In the genomic region with DNA sequence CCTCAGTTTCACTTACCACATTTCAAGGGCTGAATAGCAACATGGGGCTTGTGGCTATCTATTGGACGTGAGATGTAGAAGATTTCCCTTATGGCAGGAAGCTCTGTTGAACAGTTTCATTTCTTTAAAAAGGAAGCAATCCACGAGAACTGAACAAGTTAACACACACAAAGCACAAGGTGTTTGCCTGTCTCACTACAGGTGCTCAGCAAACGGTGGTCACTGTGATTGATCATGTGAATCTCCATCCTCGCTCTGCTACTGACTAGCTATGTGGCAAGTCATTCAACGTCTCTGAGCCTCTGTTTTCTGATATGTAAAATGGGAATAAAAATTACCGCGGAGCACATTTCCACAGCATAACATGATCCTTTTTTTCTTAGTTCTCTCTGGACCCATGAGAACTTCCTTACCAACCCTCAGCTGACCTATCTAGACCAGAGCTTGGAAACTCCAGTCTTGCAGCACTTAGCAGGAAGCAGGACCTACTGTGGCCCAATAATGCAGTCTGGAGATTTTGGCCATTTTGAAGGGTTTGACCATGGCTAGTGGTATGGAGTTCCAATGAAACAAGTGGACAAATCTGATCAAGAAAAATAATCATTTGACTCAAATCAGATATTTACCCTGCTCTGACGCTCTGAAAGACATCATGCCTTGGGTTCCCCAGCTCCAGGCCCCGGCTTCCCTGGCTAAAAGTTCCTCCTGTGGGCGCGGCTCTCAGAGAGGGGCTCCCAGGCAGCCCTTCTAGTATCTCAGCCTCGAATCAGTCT, we compare ENCODE assay signal across 1 cellular context.
TF ChIP-seq lines count a peak whose summit lies in the region.

No MANE protein-coding gene starts in this region.

TF ChIP-seq in GM12878, 131 proteins besides CTCF, POLR2A, EP300 and RAD21 (continued from another document):
- TF ChIP-seq, protein P1, sequence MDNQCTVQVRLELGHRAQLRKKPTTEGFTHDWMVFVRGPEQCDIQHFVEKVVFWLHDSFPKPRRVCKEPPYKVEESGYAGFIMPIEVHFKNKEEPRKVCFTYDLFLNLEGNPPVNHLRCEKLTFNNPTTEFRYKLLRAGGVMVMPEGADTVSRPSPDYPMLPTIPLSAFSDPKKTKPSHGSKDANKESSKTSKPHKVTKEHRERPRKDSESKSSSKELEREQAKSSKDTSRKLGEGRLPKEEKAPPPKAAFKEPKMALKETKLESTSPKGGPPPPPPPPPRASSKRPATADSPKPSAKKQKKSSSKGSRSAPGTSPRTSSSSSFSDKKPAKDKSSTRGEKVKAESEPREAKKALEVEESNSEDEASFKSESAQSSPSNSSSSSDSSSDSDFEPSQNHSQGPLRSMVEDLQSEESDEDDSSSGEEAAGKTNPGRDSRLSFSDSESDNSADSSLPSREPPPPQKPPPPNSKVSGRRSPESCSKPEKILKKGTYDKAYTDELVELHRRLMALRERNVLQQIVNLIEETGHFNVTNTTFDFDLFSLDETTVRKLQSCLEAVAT (IDR thresholded peaks at IDR 0.05) = peak; percentile 19; the same call in 1 of the 2 replicates
- peak in 1 of 2 experiments; percentile 60; a peak in 2 of 4 replicates for TF ChIP-seq ETV6 (conservative IDR thresholded peaks at IDR 0.05 in 1 of 2, IDR thresholded peaks at IDR 0.05 in 1 of 2; ENCODE audit: borderline replicate concordance in 1 of 2, low read depth in 1 of 2)
- 0 out of 2 replicates have a peak, but pooled peaks have one; percentile 13 for TF ChIP-seq SPI1 (IDR thresholded peaks at IDR 0.05; ENCODE audit: borderline replicate concordance, insufficient read depth, low read depth, low read length)
- no peak for TF ChIP-seq RCOR1 (conservative IDR thresholded peaks at IDR 0.05; ENCODE audit: low read depth, low read length)
- TF ChIP-seq SMARCA5 (IDR thresholded peaks at IDR 0.05) = peak; percentile 91
- no peak for TF ChIP-seq POU2F2 (IDR thresholded peaks at IDR 0.05; ENCODE audit: borderline replicate concordance, low read depth, low read length)
- TF ChIP-seq MEF2B (IDR thresholded peaks at IDR 0.05; ENCODE audit: partially characterized antibody, poor library complexity, severe bottlenecking) = peak; percentile 20
- TF ChIP-seq, protein P2, sequence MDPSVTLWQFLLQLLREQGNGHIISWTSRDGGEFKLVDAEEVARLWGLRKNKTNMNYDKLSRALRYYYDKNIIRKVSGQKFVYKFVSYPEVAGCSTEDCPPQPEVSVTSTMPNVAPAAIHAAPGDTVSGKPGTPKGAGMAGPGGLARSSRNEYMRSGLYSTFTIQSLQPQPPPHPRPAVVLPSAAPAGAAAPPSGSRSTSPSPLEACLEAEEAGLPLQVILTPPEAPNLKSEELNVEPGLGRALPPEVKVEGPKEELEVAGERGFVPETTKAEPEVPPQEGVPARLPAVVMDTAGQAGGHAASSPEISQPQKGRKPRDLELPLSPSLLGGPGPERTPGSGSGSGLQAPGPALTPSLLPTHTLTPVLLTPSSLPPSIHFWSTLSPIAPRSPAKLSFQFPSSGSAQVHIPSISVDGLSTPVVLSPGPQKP (IDR thresholded peaks at IDR 0.05; ENCODE audit: low read depth, low read length) = no peak
- TF ChIP-seq ZBED1 (IDR thresholded peaks at IDR 0.05; ENCODE audit: borderline replicate concordance) = peak; percentile 41; the same call in 1 of the 2 replicates
- peak; percentile 70 for TF ChIP-seq RUNX3 (IDR thresholded peaks at IDR 0.05; ENCODE audit: low read length)
- TF ChIP-seq, protein P3, sequence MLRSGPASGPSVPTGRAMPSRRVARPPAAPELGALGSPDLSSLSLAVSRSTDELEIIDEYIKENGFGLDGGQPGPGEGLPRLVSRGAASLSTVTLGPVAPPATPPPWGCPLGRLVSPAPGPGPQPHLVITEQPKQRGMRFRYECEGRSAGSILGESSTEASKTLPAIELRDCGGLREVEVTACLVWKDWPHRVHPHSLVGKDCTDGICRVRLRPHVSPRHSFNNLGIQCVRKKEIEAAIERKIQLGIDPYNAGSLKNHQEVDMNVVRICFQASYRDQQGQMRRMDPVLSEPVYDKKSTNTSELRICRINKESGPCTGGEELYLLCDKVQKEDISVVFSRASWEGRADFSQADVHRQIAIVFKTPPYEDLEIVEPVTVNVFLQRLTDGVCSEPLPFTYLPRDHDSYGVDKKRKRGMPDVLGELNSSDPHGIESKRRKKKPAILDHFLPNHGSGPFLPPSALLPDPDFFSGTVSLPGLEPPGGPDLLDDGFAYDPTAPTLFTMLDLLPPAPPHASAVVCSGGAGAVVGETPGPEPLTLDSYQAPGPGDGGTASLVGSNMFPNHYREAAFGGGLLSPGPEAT (IDR thresholded peaks at IDR 0.05; ENCODE audit: low read depth) = peak; percentile 57; the same call in 1 of the 2 replicates
- TF ChIP-seq CHD4 (IDR thresholded peaks at IDR 0.05) = 0 out of 2 replicates have a peak, but pooled peaks have one; percentile 65
- peak; percentile 93 for TF ChIP-seq ZNF217 (IDR thresholded peaks at IDR 0.05)
- peak; percentile 70; the same call in 1 of the 2 replicates for TF ChIP-seq TCF3 (IDR thresholded peaks at IDR 0.05; ENCODE audit: borderline replicate concordance, insufficient read depth, low read depth, low read length)
- TF ChIP-seq TCF12 (IDR thresholded peaks at IDR 0.05; ENCODE audit: low read depth, low read length) = 0 out of 2 replicates have a peak, but pooled peaks have one; percentile 35
- TF ChIP-seq, protein P4, sequence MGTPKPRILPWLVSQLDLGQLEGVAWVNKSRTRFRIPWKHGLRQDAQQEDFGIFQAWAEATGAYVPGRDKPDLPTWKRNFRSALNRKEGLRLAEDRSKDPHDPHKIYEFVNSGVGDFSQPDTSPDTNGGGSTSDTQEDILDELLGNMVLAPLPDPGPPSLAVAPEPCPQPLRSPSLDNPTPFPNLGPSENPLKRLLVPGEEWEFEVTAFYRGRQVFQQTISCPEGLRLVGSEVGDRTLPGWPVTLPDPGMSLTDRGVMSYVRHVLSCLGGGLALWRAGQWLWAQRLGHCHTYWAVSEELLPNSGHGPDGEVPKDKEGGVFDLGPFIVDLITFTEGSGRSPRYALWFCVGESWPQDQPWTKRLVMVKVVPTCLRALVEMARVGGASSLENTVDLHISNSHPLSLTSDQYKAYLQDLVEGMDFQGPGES (IDR thresholded peaks at IDR 0.05) = no peak
- TF ChIP-seq NR2C1 (IDR thresholded peaks at IDR 0.05) = no peak
- peak; percentile 58 to 71; a peak in 3 of 4 replicates for TF ChIP-seq IKZF2 (IDR thresholded peaks at IDR 0.05)
- TF ChIP-seq, protein P5, sequence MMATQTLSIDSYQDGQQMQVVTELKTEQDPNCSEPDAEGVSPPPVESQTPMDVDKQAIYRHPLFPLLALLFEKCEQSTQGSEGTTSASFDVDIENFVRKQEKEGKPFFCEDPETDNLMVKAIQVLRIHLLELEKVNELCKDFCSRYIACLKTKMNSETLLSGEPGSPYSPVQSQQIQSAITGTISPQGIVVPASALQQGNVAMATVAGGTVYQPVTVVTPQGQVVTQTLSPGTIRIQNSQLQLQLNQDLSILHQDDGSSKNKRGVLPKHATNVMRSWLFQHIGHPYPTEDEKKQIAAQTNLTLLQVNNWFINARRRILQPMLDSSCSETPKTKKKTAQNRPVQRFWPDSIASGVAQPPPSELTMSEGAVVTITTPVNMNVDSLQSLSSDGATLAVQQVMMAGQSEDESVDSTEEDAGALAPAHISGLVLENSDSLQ (IDR thresholded peaks at IDR 0.05) = peak; percentile 76
- 0 out of 2 replicates have a peak, but pooled peaks have one; percentile 27 for TF ChIP-seq NBN (IDR thresholded peaks at IDR 0.05)
- no peak for TF ChIP-seq HDAC2 (IDR thresholded peaks at IDR 0.05)
- TF ChIP-seq, protein P6, sequence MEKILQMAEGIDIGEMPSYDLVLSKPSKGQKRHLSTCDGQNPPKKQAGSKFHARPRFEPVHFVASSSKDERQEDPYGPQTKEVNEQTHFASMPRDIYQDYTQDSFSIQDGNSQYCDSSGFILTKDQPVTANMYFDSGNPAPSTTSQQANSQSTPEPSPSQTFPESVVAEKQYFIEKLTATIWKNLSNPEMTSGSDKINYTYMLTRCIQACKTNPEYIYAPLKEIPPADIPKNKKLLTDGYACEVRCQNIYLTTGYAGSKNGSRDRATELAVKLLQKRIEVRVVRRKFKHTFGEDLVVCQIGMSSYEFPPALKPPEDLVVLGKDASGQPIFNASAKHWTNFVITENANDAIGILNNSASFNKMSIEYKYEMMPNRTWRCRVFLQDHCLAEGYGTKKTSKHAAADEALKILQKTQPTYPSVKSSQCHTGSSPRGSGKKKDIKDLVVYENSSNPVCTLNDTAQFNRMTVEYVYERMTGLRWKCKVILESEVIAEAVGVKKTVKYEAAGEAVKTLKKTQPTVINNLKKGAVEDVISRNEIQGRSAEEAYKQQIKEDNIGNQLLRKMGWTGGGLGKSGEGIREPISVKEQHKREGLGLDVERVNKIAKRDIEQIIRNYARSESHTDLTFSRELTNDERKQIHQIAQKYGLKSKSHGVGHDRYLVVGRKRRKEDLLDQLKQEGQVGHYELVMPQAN (conservative IDR thresholded peaks at IDR 0.05) = no peak
- TF ChIP-seq BHLHE40 (IDR thresholded peaks at IDR 0.05; ENCODE audit: borderline replicate concordance in 1 of 2, low read depth in 2 of 2, low read length in 1 of 2) = peak in 1 of 2 experiments; percentile 35; a peak in 1 of 4 replicates
- 0 out of 2 replicates have a peak, but pooled peaks have one; percentile 38 for TF ChIP-seq FOXM1 (IDR thresholded peaks at IDR 0.05; ENCODE audit: low read depth, low read length)
- peak in 1 of 2 experiments; percentile 24; a peak in 1 of 4 replicates for TF ChIP-seq CEBPB (IDR thresholded peaks at IDR 0.05; ENCODE audit: borderline replicate concordance in 1 of 2, low read depth in 2 of 2, low read length in 2 of 2)
- peak; percentile 83 for TF ChIP-seq ZNF687 (IDR thresholded peaks at IDR 0.05)
- TF ChIP-seq, protein P7, sequence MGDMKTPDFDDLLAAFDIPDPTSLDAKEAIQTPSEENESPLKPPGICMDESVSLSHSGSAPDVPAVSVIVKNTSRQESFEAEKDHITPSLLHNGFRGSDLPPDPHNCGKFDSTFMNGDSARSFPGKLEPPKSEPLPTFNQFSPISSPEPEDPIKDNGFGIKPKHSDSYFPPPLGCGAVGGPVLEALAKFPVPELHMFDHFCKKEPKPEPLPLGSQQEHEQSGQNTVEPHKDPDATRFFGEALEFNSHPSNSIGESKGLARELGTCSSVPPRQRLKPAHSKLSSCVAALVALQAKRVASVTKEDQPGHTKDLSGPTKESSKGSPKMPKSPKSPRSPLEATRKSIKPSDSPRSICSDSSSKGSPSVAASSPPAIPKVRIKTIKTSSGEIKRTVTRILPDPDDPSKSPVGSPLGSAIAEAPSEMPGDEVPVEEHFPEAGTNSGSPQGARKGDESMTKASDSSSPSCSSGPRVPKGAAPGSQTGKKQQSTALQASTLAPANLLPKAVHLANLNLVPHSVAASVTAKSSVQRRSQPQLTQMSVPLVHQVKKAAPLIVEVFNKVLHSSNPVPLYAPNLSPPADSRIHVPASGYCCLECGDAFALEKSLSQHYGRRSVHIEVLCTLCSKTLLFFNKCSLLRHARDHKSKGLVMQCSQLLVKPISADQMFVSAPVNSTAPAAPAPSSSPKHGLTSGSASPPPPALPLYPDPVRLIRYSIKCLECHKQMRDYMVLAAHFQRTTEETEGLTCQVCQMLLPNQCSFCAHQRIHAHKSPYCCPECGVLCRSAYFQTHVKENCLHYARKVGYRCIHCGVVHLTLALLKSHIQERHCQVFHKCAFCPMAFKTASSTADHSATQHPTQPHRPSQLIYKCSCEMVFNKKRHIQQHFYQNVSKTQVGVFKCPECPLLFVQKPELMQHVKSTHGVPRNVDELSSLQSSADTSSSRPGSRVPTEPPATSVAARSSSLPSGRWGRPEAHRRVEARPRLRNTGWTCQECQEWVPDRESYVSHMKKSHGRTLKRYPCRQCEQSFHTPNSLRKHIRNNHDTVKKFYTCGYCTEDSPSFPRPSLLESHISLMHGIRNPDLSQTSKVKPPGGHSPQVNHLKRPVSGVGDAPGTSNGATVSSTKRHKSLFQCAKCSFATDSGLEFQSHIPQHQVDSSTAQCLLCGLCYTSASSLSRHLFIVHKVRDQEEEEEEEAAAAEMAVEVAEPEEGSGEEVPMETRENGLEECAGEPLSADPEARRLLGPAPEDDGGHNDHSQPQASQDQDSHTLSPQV (IDR thresholded peaks at IDR 0.05) = no peak
